ENCODE assay signal across 1 cellular context in the genomic region with DNA sequence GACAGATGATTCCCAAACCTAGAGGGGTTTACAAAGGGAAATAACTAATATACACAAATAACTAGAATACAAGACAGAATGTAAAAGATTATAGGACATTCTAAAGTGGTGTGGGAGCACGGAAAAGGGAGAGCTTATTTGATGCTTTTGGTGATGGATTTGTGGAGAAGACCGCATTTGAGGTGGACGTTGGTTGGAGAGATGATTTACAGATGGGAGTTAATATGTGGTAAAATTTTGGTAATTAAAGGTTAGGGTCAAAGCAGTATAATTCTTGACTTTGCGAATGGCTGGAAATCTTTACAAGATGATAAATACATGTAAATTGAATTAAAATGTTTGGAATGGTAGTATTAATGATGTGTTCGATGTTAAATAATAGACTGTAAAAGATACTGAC.
TF ChIP-seq lines count a peak whose summit lies in the region.

No MANE protein-coding gene starts in this region.

TF ChIP-seq in A549, 52 proteins besides CTCF, POLR2A, EP300 and RAD21 (continued from another document):
- TF ChIP-seq, protein P1, sequence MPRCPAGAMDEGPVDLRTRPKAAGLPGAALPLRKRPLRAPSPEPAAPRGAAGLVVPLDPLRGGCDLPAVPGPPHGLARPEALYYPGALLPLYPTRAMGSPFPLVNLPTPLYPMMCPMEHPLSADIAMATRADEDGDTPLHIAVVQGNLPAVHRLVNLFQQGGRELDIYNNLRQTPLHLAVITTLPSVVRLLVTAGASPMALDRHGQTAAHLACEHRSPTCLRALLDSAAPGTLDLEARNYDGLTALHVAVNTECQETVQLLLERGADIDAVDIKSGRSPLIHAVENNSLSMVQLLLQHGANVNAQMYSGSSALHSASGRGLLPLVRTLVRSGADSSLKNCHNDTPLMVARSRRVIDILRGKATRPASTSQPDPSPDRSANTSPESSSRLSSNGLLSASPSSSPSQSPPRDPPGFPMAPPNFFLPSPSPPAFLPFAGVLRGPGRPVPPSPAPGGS (IDR thresholded peaks at IDR 0.05): no peak
